Comparison of ENCODE assay signal across 26 cellular contexts in genomic region chr2:15969214-15969613, GRCh38. TPM values are rescaled to one million over a fixed set of nuclear protein-coding genes. Genes with fewer than 3 reads are reported as not detected.
"Had no signal": no experiment of that assay in that cellular context is flagged by ENCODE, and none has a peak within 500 bp of the region (broad histone marks: within the 10 kb centered on the region; RNA-seq: fewer than 3 reads in every experiment).

No MANE protein-coding gene starts in this region.

- ATAC-seq: activated CD8-positive, alpha-beta T cell treated with anti-CD3 and anti-CD28 coated beads, Interleukin-2, amount 10 ng/mL, durations not matched to agents 7 days and 5 days; T-cell had no signal

- H3K36me3 ChIP-seq: adrenal gland, breast epithelium had no signal

- H3K4me3 Mint-ChIP-seq: activated B cell treated with CpG ODN at 0.5 μM for 24 hours; activated CD4-positive, alpha-beta T cell treated with anti-CD3 and anti-CD28 coated beads, Interleukin-2, amount 10 ng/mL, durations not matched to agents 7 days and 5 days; activated CD8-positive, alpha-beta T cell treated with anti-CD3 and anti-CD28 coated beads, Interleukin-2, amount 10 ng/mL, durations not matched to agents 7 days and 5 days; IgD-negative memory B cell; T-cell had no signal

- DNase-seq: activated B cell treated with CpG ODN at 0.5 μM for 24 hours; activated CD4-positive, alpha-beta T cell treated with anti-CD3 and anti-CD28 coated beads for 1 hour; activated CD4-positive, alpha-beta T cell treated with anti-CD3 and anti-CD28 coated beads, Interleukin-2, amount 10 ng/mL, durations not matched to agents 7 days and 5 days; activated CD8-positive, alpha-beta T cell treated with anti-CD3 and anti-CD28 coated beads, Interleukin-2, amount 10 ng/mL, durations not matched to agents 7 days and 5 days; adrenal gland; anterior cingulate cortex; KG1; NCI-H1092; NCI-H1417; NCI-H1930; NCI-H2171; NCI-H2227 treated with DMSO at 0.1 percent for 48 hours; NCI-H446 treated with DMSO at 0.1 percent for 48 hours; NCI-H524 treated with DMSO at 0.1 percent for 48 hours; NCI-H774; SIG-M5; T-cell; T-helper 2 cell; T1000 had no signal

- H3K4me3 ChIP-seq: adrenal gland, breast epithelium, SK-N-MC had no signal

- H3K27me3 ChIP-seq: adrenal gland had no signal

- H3K9me3 Mint-ChIP-seq: activated B cell treated with CpG ODN at 0.5 μM for 24 hours; activated CD4-positive, alpha-beta T cell treated with anti-CD3 and anti-CD28 coated beads, Interleukin-2, amount 10 ng/mL, durations not matched to agents 7 days and 5 days; IgD-negative memory B cell; T-cell had no signal

- H3K27ac ChIP-seq: adrenal gland, breast epithelium, SK-N-MC had no signal

- H3K27me3 Mint-ChIP-seq: activated CD4-positive, alpha-beta T cell treated with anti-CD3 and anti-CD28 coated beads, Interleukin-2, amount 10 ng/mL, durations not matched to agents 7 days and 5 days; T-cell had no signal

- H3K4me1 ChIP-seq: adrenal gland, breast epithelium had no signal

- H3K27ac Mint-ChIP-seq: activated B cell treated with CpG ODN at 0.5 μM for 24 hours; activated CD4-positive, alpha-beta T cell treated with anti-CD3 and anti-CD28 coated beads, Interleukin-2, amount 10 ng/mL, durations not matched to agents 7 days and 5 days; activated CD8-positive, alpha-beta T cell treated with anti-CD3 and anti-CD28 coated beads, Interleukin-2, amount 10 ng/mL, durations not matched to agents 7 days and 5 days; IgD-negative memory B cell; T-cell had no signal

- H3K9me3 ChIP-seq: adrenal gland, breast epithelium had no signal

- H3K36me3 Mint-ChIP-seq: T-cell had no signal

RNA-seq across cellular contexts. Expression of gene MYCN, which starts 28.9 kb away (rescaled TPM):
- total RNA-seq: activated B cell treated with CpG ODN at 0.5 μM for 24 hours; activated CD4-positive, alpha-beta T cell treated with anti-CD3 and anti-CD28 coated beads, Interleukin-2, amount 10 ng/mL, durations not matched to agents 7 days and 5 days; activated CD8-positive, alpha-beta T cell treated with anti-CD3 and anti-CD28 coated beads, Interleukin-2, amount 10 ng/mL, durations not matched to agents 7 days and 5 days; activated naive CD4-positive, alpha-beta T cell treated with anti-CD3 and anti-CD28 coated beads, Interleukin-2, amount 50 U/mL, for 72 hours; MCF 10A; OCI-LY7; RPMI7951 had no signal
- polyA plus RNA-seq: IgD-negative memory B cell had no signal
